ENCODE assay signal across 8 cellular contexts in the genomic region with DNA sequence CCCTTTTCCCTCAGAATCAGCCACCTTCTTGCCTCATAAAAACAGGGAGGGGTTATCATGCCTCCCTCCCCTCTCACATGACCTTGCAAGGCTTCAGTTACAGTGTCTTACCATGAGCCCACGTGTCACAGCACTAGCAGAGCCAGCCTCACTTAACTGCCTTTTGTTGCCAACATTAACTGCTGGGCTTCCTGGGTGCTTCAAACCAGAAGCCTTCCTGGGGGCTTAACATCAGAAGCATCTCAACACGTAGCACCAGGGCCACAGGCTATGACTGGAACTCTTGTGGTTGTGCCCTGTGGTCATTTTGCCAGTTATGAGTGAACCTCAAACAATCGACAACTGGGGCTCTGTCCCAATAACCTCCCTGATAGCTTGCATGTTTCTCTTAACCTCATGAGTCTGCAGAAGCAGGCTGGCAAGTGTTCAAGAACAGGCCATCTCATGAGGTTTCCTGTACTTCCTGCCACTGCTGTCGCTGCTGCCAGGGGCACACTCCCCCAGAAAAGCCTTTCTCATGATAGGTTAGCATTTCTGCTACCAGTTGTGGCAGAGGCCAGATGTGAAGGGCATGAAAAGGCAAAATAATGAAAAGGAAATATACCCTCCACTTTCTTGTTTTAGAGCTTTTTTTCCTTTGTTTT.
A peak's percentile ranks its signal among the peaks of the same experiment; 100 is the strongest.
DNase-seq lines count a peak whose midpoint lies in the region; ATAC-seq and TF ChIP-seq lines count a peak whose summit lies in the region.

No MANE protein-coding gene starts in this region.

- peak; percentile 77 for DNase-seq in GM12865 (ENCODE audit: low read depth)
- peak; percentile 99 for DNase-seq in SIG-M5 treated with dmso at 0.1 percent for 504 hours (lab: John Stamatoyannopoulos, UW; ENCODE audit: unreplicated experiment)
- peak; percentile 44 for DNase-seq in activated naive CD4-positive, alpha-beta T cell treated with Interleukin-2 at 50 U/mL for 16 hours
- peak; percentile 35 for DNase-seq in kidney tubule cell (ENCODE audit: low spot score)
- peak; percentile 4 for DNase-seq in stimulated activated CD8-positive, alpha-beta memory T cell treated with anti-CD3 and anti-CD28 coated beads, Interleukin-7, amount 100 ng/mL, for 24 hours (ENCODE audit: low read depth)
- no peak for DNase-seq in mesenteric fat pad (ENCODE audit: low spot score)
- no peak for DNase-seq in NCI-H1417 (lab: John Stamatoyannopoulos, UW)

- TF ChIP-seq CTCF in GM12865 (IDR thresholded peaks at IDR 0.05; ENCODE audit: insufficient read depth, low read depth, low read length, missing control alignments): no peak

- no peak overlapping the region for H3K4me3 ChIP-seq in GM12865 (ENCODE audit: low read depth, low read length)

- ATAC-seq in HG03045 (IDR thresholded peaks at IDR 0.05; ENCODE audit: unreplicated experiment): peak; percentile 62

Comparison
In these comparisons a context has a peak if more than half of its experiments do, and no peak if none do; other contexts are left out.
1. DNase-seq: peak in GM12865 (single experiment), SIG-M5 treated with dmso at 0.1 percent for 504 hours (single experiment), activated naive CD4-positive, alpha-beta T cell treated with Interleukin-2 at 50 U/mL for 16 hours (single experiment), kidney tubule cell (single experiment) and stimulated activated CD8-positive, alpha-beta memory T cell treated with anti-CD3 and anti-CD28 coated beads, Interleukin-7, amount 100 ng/mL, for 24 hours (single experiment); none in mesenteric fat pad (single experiment) and NCI-H1417 (0 of 3).